Comparison of ENCODE assay signal across 16 cellular contexts in genomic region chr2:234133004-234133403, GRCh38.
DNase-seq lines count a peak whose midpoint lies in the region; TF ChIP-seq lines count a peak whose summit lies in the region.
"Had no signal": no experiment of that assay in that cellular context is flagged by ENCODE, and none has a peak within 500 bp of the region (broad histone marks: within the 10 kb centered on the region; RNA-seq: fewer than 3 reads in every experiment).

No MANE protein-coding gene starts in this region.

- no peaks in the 10 kb centered on the region for H3K4me1 ChIP-seq in vagina
- H3K4me1 ChIP-seq: esophagus muscularis mucosa, thyroid gland had no signal

- H3K4me3 ChIP-seq in HFF-Myc (replicated peaks; ENCODE audit: low read depth, low read length) (no peak overlapping the region), vagina (no peak overlapping the region)
- H3K4me3 ChIP-seq: esophagus muscularis mucosa, thyroid gland had no signal

- TF ChIP-seq CTCF in HFF-Myc (IDR thresholded peaks at IDR 0.05; ENCODE audit: low read depth, low read length, missing control alignments) (no peak), vagina (IDR thresholded peaks at IDR 0.05) (no peak)

- intact Hi-C loops in vagina (cut with DNase I): no loop called here

- H3K36me3 ChIP-seq in vagina: no peaks in the 10 kb centered on the region
- H3K36me3 ChIP-seq: esophagus muscularis mucosa, thyroid gland had no signal

- TF ChIP-seq POLR2A in vagina (IDR thresholded peaks at IDR 0.05): no peak

- DNase-seq in AG08395 (ENCODE audit: low spot score) (peak; percentile 63), HFF-Myc (ENCODE audit: extremely low read depth, low read depth) (peak; percentile 58), amniotic epithelial cell (ENCODE audit: low read depth) (peak; percentile 67), islet precursor cell (peak; percentile 60), T1000 (lab: John Stamatoyannopoulos, UW) (no peak), vagina (ENCODE audit: extremely low spot score in 2 of 2) (no peak), middle frontal gyrus (ENCODE audit: extremely low spot score, low spot score) (no peak)
- no peak for DNase-seq in activated naive CD4-positive, alpha-beta T cell treated with anti-CD3 and anti-CD28 coated beads, Interleukin-2, amount 50 U/mL, for 16 hours
- DNase-seq: activated effector memory CD4-positive, alpha-beta T cell treated with Interleukin-2 at 50 U/mL for 16 hours; Caco-2; natural killer cell; NCI-H1092 treated with DMSO at 0.1 percent for 48 hours; OCI-M1; stimulated activated CD4-positive, alpha-beta T cell treated with anti-CD3 and anti-CD28 coated beads, Interleukin-1b, Interleukin-23, amount 100 ng/mL, for 48 hours; thyroid gland had no signal

- no peaks in the 10 kb centered on the region for H3K9me3 ChIP-seq in vagina
- H3K9me3 ChIP-seq: Caco-2, esophagus muscularis mucosa, thyroid gland had no signal

- H3K27me3 ChIP-seq in vagina: no peaks in the 10 kb centered on the region
- H3K27me3 ChIP-seq: thyroid gland had no signal

- H3K27ac ChIP-seq in vagina: no peak overlapping the region
- H3K27ac ChIP-seq: esophagus muscularis mucosa, thyroid gland had no signal

Comparison
In these comparisons a context has a peak if more than half of its experiments do, and no peak if none do; other contexts are left out.
1. DNase-seq: peak in AG08395 (single experiment), HFF-Myc (single experiment), amniotic epithelial cell (single experiment) and islet precursor cell (single experiment); none in T1000 (single experiment), vagina (0 of 2), middle frontal gyrus (single experiment) and activated naive CD4-positive, alpha-beta T cell treated with anti-CD3 and anti-CD28 coated beads, Interleukin-2, amount 50 U/mL, for 16 hours (single experiment).